ENCODE assay signal across 19 cellular contexts in genomic region chr6:169395080-169395805, GRCh38.
DNase-seq lines count a peak whose midpoint lies in the region; FAIRE-seq and TF ChIP-seq lines count a peak whose summit lies in the region.
"Had no signal": no experiment of that assay in that cellular context is flagged by ENCODE, and none has a peak within 500 bp of the region (broad histone marks: within the 10 kb centered on the region; RNA-seq: fewer than 3 reads in every experiment).

No MANE protein-coding gene starts in this region.

- H3K4me1 ChIP-seq in smooth muscle cell (ENCODE audit: low read depth) (no peaks in the 10 kb centered on the region), suprapubic skin (peaks cover 14% of the 10 kb centered on the region)
- H3K4me1 ChIP-seq: A549 had no signal

- H3K36me3 ChIP-seq in bronchial epithelial cell (ENCODE audit: control insufficient read depth, insufficient read depth, low read length) (no peaks in the 10 kb centered on the region), smooth muscle cell (ENCODE audit: low read depth) (no peaks in the 10 kb centered on the region), suprapubic skin (no peaks in the 10 kb centered on the region)

- TF ChIP-seq EP300 in suprapubic skin (IDR thresholded peaks at IDR 0.05), result no peak

- no peak overlapping the region for H3K4me3 ChIP-seq in bronchial epithelial cell (ENCODE audit: low read depth, low read length)
- H3K4me3 ChIP-seq in smooth muscle cell, result no peak overlapping the region
- no peak overlapping the region for H3K4me3 ChIP-seq in suprapubic skin
- H3K4me3 ChIP-seq: A549, GM12878 had no signal

- H2AFZ ChIP-seq in smooth muscle cell (ENCODE audit: low read depth), result no peak overlapping the region

- H3K27me3 ChIP-seq in bronchial epithelial cell (ENCODE audit: control insufficient read depth, insufficient read depth, low read length), result no peaks in the 10 kb centered on the region
- H3K27me3 ChIP-seq in smooth muscle cell (ENCODE audit: low read depth), result no peaks in the 10 kb centered on the region
- H3K27me3 ChIP-seq in suprapubic skin, result no peaks in the 10 kb centered on the region

- peak overlapping the region; percentile 24 for H3K27ac ChIP-seq in smooth muscle cell (ENCODE audit: low read depth)
- H3K27ac ChIP-seq in suprapubic skin, result no peak overlapping the region
- H3K27ac ChIP-seq: 22Rv1, A549, C4-2B had no signal

- DNase-seq in DMS53 (lab: John Stamatoyannopoulos, UW) (peak; percentile 14), DMS53 treated with DMSO at 0.1 percent for 48 hours (lab: John Stamatoyannopoulos, UW; ENCODE audit: unreplicated experiment) (no peak), bronchial epithelial cell (ENCODE audit: low read depth) (peak; percentile 7), kidney tubule cell (ENCODE audit: low spot score) (peak; percentile 79), smooth muscle cell (lab: John Stamatoyannopoulos, UW; ENCODE audit: unreplicated experiment) (no peak), suprapubic skin (ENCODE audit: low spot score in 2 of 2) (no peak), RKO (ENCODE audit: low spot score) (no peak), COLO668 (lab: John Stamatoyannopoulos, UW; ENCODE audit: unreplicated experiment) (no peak)
- DNase-seq: AML-193; CD4-positive, alpha-beta T cell; DMS153; DND-41; H9 had no signal

- H3K9ac ChIP-seq in smooth muscle cell (ENCODE audit: low read depth), result no peak overlapping the region

- H3K9me3 ChIP-seq in smooth muscle cell (replicated peaks; ENCODE audit: low read depth) (no peaks in the 10 kb centered on the region), suprapubic skin (no peaks in the 10 kb centered on the region)
- H3K9me3 ChIP-seq: A549 had no signal

- 84% methylated on average over 7 of the region's 7 CpGs for WGBS in smooth muscle cell (ENCODE audit: low lambda C conversion rate)
- 91% methylated on average over 7 of the region's 7 CpGs for WGBS in suprapubic skin

- FAIRE-seq in bronchial epithelial cell (lab: Jason Lieb, UNC), result no peak
- FAIRE-seq: A549, GM12878, H1, HTR-8/SVneo had no signal

- no peaks in the 10 kb centered on the region for H4K20me1 ChIP-seq in smooth muscle cell (ENCODE audit: low read depth)

- no peak for TF ChIP-seq POLR2A in suprapubic skin (IDR thresholded peaks at IDR 0.05)

- H3K4me2 ChIP-seq in smooth muscle cell, result no peak overlapping the region
- H3K4me2 ChIP-seq: A549 had no signal

- H3K79me2 ChIP-seq in smooth muscle cell (ENCODE audit: low read depth), result no peaks in the 10 kb centered on the region

- no peaks in the 10 kb centered on the region for H3F3A ChIP-seq in smooth muscle cell (ENCODE audit: low read depth)

- TF ChIP-seq CTCF in bronchial epithelial cell (IDR thresholded peaks at IDR 0.05; ENCODE audit: insufficient read depth, low read length, severe bottlenecking), result no peak
- no peak for TF ChIP-seq CTCF in smooth muscle cell (IDR thresholded peaks at IDR 0.05; ENCODE audit: borderline replicate concordance, insufficient read depth, poor library complexity, severe bottlenecking)
- TF ChIP-seq CTCF in suprapubic skin (IDR thresholded peaks at IDR 0.05), result no peak

Comparison
In these comparisons a context has a peak if more than half of its experiments do, and no peak if none do; other contexts are left out.
1. DNase-seq: peak in DMS53 (single experiment), bronchial epithelial cell (single experiment) and kidney tubule cell (single experiment); none in DMS53 treated with DMSO at 0.1 percent for 48 hours (single experiment), smooth muscle cell (single experiment), suprapubic skin (0 of 2), RKO (single experiment) and COLO668 (single experiment).